ENCODE assay signal across 18 cellular contexts in genomic region chr11:65621460-65621859, GRCh38. TPM values are rescaled to one million over a fixed set of nuclear protein-coding genes. Genes with fewer than 3 reads are reported as not detected.
"Had no signal": no experiment of that assay in that cellular context is flagged by ENCODE, and none has a peak within 500 bp of the region (broad histone marks: within the 10 kb centered on the region; RNA-seq: fewer than 3 reads in every experiment).

No MANE protein-coding gene starts in this region.

- H3K27me3 Mint-ChIP-seq: brain; central memory CD8-positive, alpha-beta T cell had no signal

- H3K9me3 Mint-ChIP-seq: activated naive CD4-positive, alpha-beta T cell treated with anti-CD3 and anti-CD28 coated beads, Interleukin-2, amount 50 U/mL, for 72 hours; brain; central memory CD8-positive, alpha-beta T cell; nephron had no signal

- H3K27ac Mint-ChIP-seq: nephron had no signal

- H3K27ac ChIP-seq: left ventricle myocardium inferior, prostate gland, transverse colon had no signal

- ATAC-seq: activated naive CD4-positive, alpha-beta T cell treated with anti-CD3 and anti-CD28 coated beads, Interleukin-2, amount 50 U/mL, for 72 hours; right cardiac atrium; stimulated activated naive CD8-positive, alpha-beta T cell treated with anti-CD3 and anti-CD28 coated beads, Interleukin-15, Interleukin-2, amounts not matched to agents 100 U/mL and 50 U/mL, for 24 hours had no signal

- DNase-seq: activated CD4-positive, CD25-positive, alpha-beta regulatory T cell treated with anti-CD3 and anti-CD28 coated beads, Interleukin-2, amount 50 U/mL, for 72 hours; activated effector memory CD4-positive, alpha-beta T cell treated with Interleukin-2 at 50 U/mL for 16 hours; amygdala; effector CD8-positive, alpha-beta T cell; foreskin fibroblast; hippocampal formation; left ventricle myocardium inferior; small intestine; stimulated activated CD4-positive, alpha-beta T cell treated with anti-CD3 and anti-CD28 coated beads, Interleukin-4, amount 100 ng/mL, for 24 hours; stimulated activated naive CD8-positive, alpha-beta T cell treated with anti-CD3 and anti-CD28 coated beads, Interleukin-15, Interleukin-2, amounts not matched to agents 100 U/mL and 50 U/mL, for 24 hours; transverse colon had no signal

- H3K9me3 ChIP-seq: left ventricle myocardium inferior, prostate gland, transverse colon had no signal

- H3K27me3 ChIP-seq: transverse colon had no signal

- H3K4me3 Mint-ChIP-seq: central memory CD8-positive, alpha-beta T cell had no signal

- H3K4me3 ChIP-seq: left ventricle myocardium inferior, prostate gland, transverse colon had no signal

RNA-seq across cellular contexts. Expression of gene KCNK7, which starts 25.9 kb away (rescaled TPM):
- total RNA-seq: osteoblast had no signal
